14 cellular contexts compared by ENCODE assay signal in genomic region chr19:56294557-56294956, GRCh38. TPM values are rescaled to one million over a fixed set of nuclear protein-coding genes. Genes with fewer than 3 reads are reported as not detected.
DNase-seq lines count a peak whose midpoint lies in the region; ATAC-seq and TF ChIP-seq lines count a peak whose summit lies in the region.
"Had no signal": no experiment of that assay in that cellular context is flagged by ENCODE, and none has a peak within 500 bp of the region (broad histone marks: within the 10 kb centered on the region; RNA-seq: fewer than 3 reads in every experiment).

No MANE protein-coding gene starts in this region.

- H3K27ac Mint-ChIP-seq in stimulated activated effector memory CD8-positive, alpha-beta T cell treated with anti-CD3 and anti-CD28 coated beads, Interleukin-12 subunit alpha, Interleukin-12 subunit beta, amount 100 ng/mL, for 72 hours: no peak overlapping the region
- H3K27ac Mint-ChIP-seq: memory B cell had no signal

- no peaks in the 10 kb centered on the region for H3K4me1 Mint-ChIP-seq in stimulated activated effector memory CD8-positive, alpha-beta T cell treated with anti-CD3 and anti-CD28 coated beads, Interleukin-12 subunit alpha, Interleukin-12 subunit beta, amount 100 ng/mL, for 72 hours
- H3K4me1 Mint-ChIP-seq: memory B cell had no signal

- H3K27me3 ChIP-seq in PC-3 (ENCODE audit: low read length) (no peaks in the 10 kb centered on the region), suprapubic skin (no peaks in the 10 kb centered on the region)
- H3K27me3 ChIP-seq: heart right ventricle, MG63 had no signal

- H2AFZ ChIP-seq in PC-3 (ENCODE audit: low read length): no peak overlapping the region

- DNase-seq in NCI-H1417 (lab: John Stamatoyannopoulos, UW): peak in 2 of 3 experiments; percentile 15 to 60
- DNase-seq in NCI-H1417 treated with DMSO at 0.1 percent for 48 hours (lab: John Stamatoyannopoulos, UW): no peak
- DNase-seq in PC-3: peak; percentile 80
- no peak for DNase-seq in suprapubic skin (ENCODE audit: low spot score in 2 of 2)
- DNase-seq in stimulated activated effector memory CD8-positive, alpha-beta T cell treated with anti-CD3 and anti-CD28 coated beads, Interleukin-12 subunit alpha, Interleukin-12 subunit beta, amount 100 ng/mL, for 72 hours (ENCODE audit: low spot score in 2 of 2): no peak
- DNase-seq in activated naive CD4-positive, alpha-beta T cell treated with Interleukin-2 at 50 U/mL for 16 hours: no peak
- no peak for DNase-seq in GM10248 (ENCODE audit: extremely low spot score)
- DNase-seq: 8988T, DND-41, heart right ventricle, MG63, psoas muscle had no signal

- H3K9me3 ChIP-seq in PC-3 (ENCODE audit: low read length) (no peaks in the 10 kb centered on the region), suprapubic skin (no peaks in the 10 kb centered on the region)
- H3K9me3 ChIP-seq: heart right ventricle, MG63, psoas muscle had no signal

- peaks cover 35% of the 10 kb centered on the region for H3K36me3 Mint-ChIP-seq in stimulated activated effector memory CD8-positive, alpha-beta T cell treated with anti-CD3 and anti-CD28 coated beads, Interleukin-12 subunit alpha, Interleukin-12 subunit beta, amount 100 ng/mL, for 72 hours

- no peak overlapping the region for H3K9ac ChIP-seq in PC-3 (ENCODE audit: low read length)

- intact Hi-C loops in PC-3 (cut with micrococcal nuclease): no loop called here

- H3K4me3 Mint-ChIP-seq in stimulated activated effector memory CD8-positive, alpha-beta T cell treated with anti-CD3 and anti-CD28 coated beads, Interleukin-12 subunit alpha, Interleukin-12 subunit beta, amount 100 ng/mL, for 72 hours: no peak overlapping the region
- H3K4me3 Mint-ChIP-seq: memory B cell had no signal

- H3K27ac ChIP-seq in PC-3 (ENCODE audit: low read length) (no peak overlapping the region), suprapubic skin (peak overlapping the region; percentile 76)
- H3K27ac ChIP-seq: heart right ventricle, psoas muscle had no signal

- CTCF ChIA-PET in PC-3 (lab: Charles Lee) (no interaction called here), GM10248 (lab: Yijun Ruan, JAX) (interaction anchor here (1.0 to 2.2 kb wide), 2 partner anchors 39 to 41 kb away, joined by 3 to 5 read pairs; no protein-coding TSS in a partner anchor)

- TF ChIP-seq EP300 in suprapubic skin (IDR thresholded peaks at IDR 0.05): no peak

- no peaks in the 10 kb centered on the region for H3K9me3 Mint-ChIP-seq in stimulated activated effector memory CD8-positive, alpha-beta T cell treated with anti-CD3 and anti-CD28 coated beads, Interleukin-12 subunit alpha, Interleukin-12 subunit beta, amount 100 ng/mL, for 72 hours
- H3K9me3 Mint-ChIP-seq: memory B cell had no signal

- POLR2A ChIA-PET in PC-3 (lab: Charles Lee; ENCODE audit: unreplicated experiment): no interaction called here
- POLR2A ChIA-PET in GM10248 (lab: Yijun Ruan, JAX): no interaction called here

- 0 out of 2 replicates have a peak, but pooled peaks cover 6% of the 10 kb centered on the region for H3K36me3 ChIP-seq in PC-3 (ENCODE audit: low read depth, low read length)
- peaks cover 8% of the 10 kb centered on the region for H3K36me3 ChIP-seq in suprapubic skin

- H3F3A ChIP-seq in PC-3 (ENCODE audit: low read length, unreplicated experiment): no peaks in the 10 kb centered on the region

- H3K4me1 ChIP-seq in PC-3 (ENCODE audit: insufficient read depth, low read length) (peaks cover 9% of the 10 kb centered on the region), suprapubic skin (peaks cover 25% of the 10 kb centered on the region)
- H3K4me1 ChIP-seq: psoas muscle had no signal

- TF ChIP-seq POLR2A in suprapubic skin (IDR thresholded peaks at IDR 0.05): no peak

- WGBS in suprapubic skin: 54% methylated on average over 4 of the region's 4 CpGs

- ATAC-seq in PC-3 (peak; percentile 77), esophagus mucosa (peak; percentile 63)
- ATAC-seq in stimulated activated effector memory CD8-positive, alpha-beta T cell treated with anti-CD3 and anti-CD28 coated beads, Interleukin-12 subunit alpha, Interleukin-12 subunit beta, amount 100 ng/mL, for 72 hours: no peak
- ATAC-seq: heart right ventricle, psoas muscle had no signal

- H3K4me3 ChIP-seq in PC-3 (ENCODE audit: low read length) (no peak overlapping the region), suprapubic skin (no peak overlapping the region)
- H3K4me3 ChIP-seq: heart right ventricle, MG63, psoas muscle had no signal

- no peaks in the 10 kb centered on the region for H3K9me2 ChIP-seq in PC-3 (replicated peaks; ENCODE audit: low read length)

- no peak overlapping the region for H3K4me2 ChIP-seq in PC-3 (ENCODE audit: low read length)

- BruUV-seq in PC-3 (replicated peaks; lab: Mats Ljungman, UMichigan): no TSS peak

- H4K20me1 ChIP-seq in PC-3 (ENCODE audit: low read length): no peaks in the 10 kb centered on the region

- H3K79me2 ChIP-seq in PC-3 (ENCODE audit: low read length): no peaks in the 10 kb centered on the region

- TF ChIP-seq CTCF in PC-3 (conservative IDR thresholded peaks at IDR 0.05; ENCODE audit: low read depth, low read length) (no peak), suprapubic skin (IDR thresholded peaks at IDR 0.05) (no peak), GM10248 (IDR thresholded peaks at IDR 0.05; ENCODE audit: control extremely low read depth, extremely low read depth, low read depth, missing control alignments) (no peak)

RNA-seq across cellular contexts. Expression of gene ZSCAN5A, which starts 20.1 kb away (rescaled TPM):
- 17.2 and 23.7 TPM in 2 replicates for total RNA-seq in PC-3 (2014; rRNA removed)
- 7.8 TPM for total RNA-seq in esophagus mucosa
- 1 to 10 TPM; 4.7 to 7.9 (median 7.1) TPM for total RNA-seq in suprapubic skin

RNA-seq across cellular contexts. Expression of gene EDDM13, which starts 22.0 kb away (rescaled TPM):
- total RNA-seq in PC-3 (2014; rRNA removed) (not detected in 2 replicates), esophagus mucosa (1.4 TPM), suprapubic skin (10 to 100 TPM in 2 of 4 donors, 1 to 10 TPM in 2; 6.0 to 25.8 (median 11.4) TPM)

Comparison
In these comparisons a context has a peak if more than half of its experiments do, and no peak if none do; other contexts are left out.
1. DNase-seq: peak in NCI-H1417 (2 of 3) and PC-3 (single experiment); none in NCI-H1417 treated with DMSO at 0.1 percent for 48 hours (single experiment), suprapubic skin (0 of 2), stimulated activated effector memory CD8-positive, alpha-beta T cell treated with anti-CD3 and anti-CD28 coated beads, Interleukin-12 subunit alpha, Interleukin-12 subunit beta, amount 100 ng/mL, for 72 hours (0 of 2), activated naive CD4-positive, alpha-beta T cell treated with Interleukin-2 at 50 U/mL for 16 hours (single experiment) and GM10248 (single experiment).